ENCODE assay signal across 3 cellular contexts in genomic region chr11:70651036-70651435, GRCh38.
"Had no signal": no experiment of that assay in that cellular context is flagged by ENCODE, and none has a peak within 500 bp of the region (broad histone marks: within the 10 kb centered on the region; RNA-seq: fewer than 3 reads in every experiment).

No MANE protein-coding gene starts in this region.

- H3K27ac Mint-ChIP-seq: IgD-negative memory B cell had no signal

- H3K4me1 Mint-ChIP-seq: IgD-negative memory B cell had no signal

- H3K4me3 ChIP-seq: K562 had no signal

- H3K27ac ChIP-seq: HL-60 had no signal
